ENCODE assay signal across 1 cellular context in genomic region chr2:106841886-106842645, GRCh38.
TF ChIP-seq lines count a peak whose summit lies in the region.

No MANE protein-coding gene starts in this region.

TF ChIP-seq in GM23338, 12 proteins besides CTCF, POLR2A, EP300 and RAD21 (continued from another document):
- TF ChIP-seq ZNF462 (CRISPR knock-in tag; IDR thresholded peaks at IDR 0.05) (no peak), REST (IDR thresholded peaks at IDR 0.05; ENCODE audit: unreplicated experiment) (no peak), STAT1 (IDR thresholded peaks at IDR 0.05; ENCODE audit: unreplicated experiment) (no peak), CREB1 (CRISPR knock-in tag; IDR thresholded peaks at IDR 0.05; ENCODE audit: low read depth) (no peak), ZNF114 (CRISPR knock-in tag; IDR thresholded peaks at IDR 0.05) (no peak), POLR2AphosphoS5 (IDR thresholded peaks at IDR 0.05; ENCODE audit: low read depth) (no peak)
